20 cellular contexts compared by ENCODE assay signal in genomic region chr10:44005788-44006099, GRCh38.
A peak's percentile ranks its signal among the peaks of the same experiment; 100 is the strongest.
DNase-seq lines count a peak whose midpoint lies in the region; ATAC-seq, FAIRE-seq and TF ChIP-seq lines count a peak whose summit lies in the region.
"Had no signal": no experiment of that assay in that cellular context is flagged by ENCODE, and none has a peak within 500 bp of the region (broad histone marks: within the 10 kb centered on the region; RNA-seq: fewer than 3 reads in every experiment).

No MANE protein-coding gene starts in this region.

- WGBS in esophagus muscularis mucosa: 83% methylated on average over 11 of the region's 12 CpGs

- H3K36me3 ChIP-seq in esophagus muscularis mucosa: no peaks in the 10 kb centered on the region
- H3K36me3 ChIP-seq: BLaER1 treated with 17β-estradiol and CSF1 and Interleukin-3, amounts not matched to agents 10 nM and 100 nM had no signal

- TF ChIP-seq EP300 in esophagus muscularis mucosa (IDR thresholded peaks at IDR 0.05): no peak

- intact Hi-C loops in esophagus muscularis mucosa (cut with DNase I): no loop called here

- peak; percentile 40 for FAIRE-seq in urothelium cell line (lab: Jason Lieb, UNC)
- FAIRE-seq: A549, D721Med, G401.6, GM12891, GM19239 had no signal

- no peak overlapping the region for H3K4me3 ChIP-seq in esophagus muscularis mucosa
- H3K4me3 ChIP-seq: A549; BLaER1 treated with 17β-estradiol and CSF1 and Interleukin-3, amounts not matched to agents 10 nM and 100 nM had no signal

- ATAC-seq in GM21390 (IDR thresholded peaks at IDR 0.05; ENCODE audit: unreplicated experiment) (no peak), HG02884 (IDR thresholded peaks at IDR 0.05; ENCODE audit: unreplicated experiment) (no peak)
- ATAC-seq: A549; CD8-positive, alpha-beta T cell had no signal

- TF ChIP-seq CTCF in esophagus muscularis mucosa (IDR thresholded peaks at IDR 0.05): no peak

- peak; percentile 88 for DNase-seq in esophagus muscularis mucosa (ENCODE audit: extremely low spot score)
- DNase-seq in islet precursor cell: peak; percentile 18
- no peak for DNase-seq in urothelium cell line (ENCODE audit: low spot score)
- DNase-seq: 8988T; AML-193; Caco-2; Calu3; CD4-positive, alpha-beta T cell; CD8-positive, alpha-beta T cell; DMS79 treated with DMSO at 0.1 percent for 48 hours; GF-D8 had no signal

- no peak overlapping the region for H3K27ac ChIP-seq in esophagus muscularis mucosa (replicated peaks in 1 of 4)
- H3K27ac ChIP-seq: A549; BLaER1 treated with 17β-estradiol and CSF1 and Interleukin-3, amounts not matched to agents 10 nM and 100 nM; C4-2B had no signal

- peaks cover 0 to 11% (median 8%) of the 10 kb centered on the region in 4 donors for H3K4me1 ChIP-seq in esophagus muscularis mucosa
- H3K4me1 ChIP-seq: A549, Caco-2 had no signal

- no peaks in the 10 kb centered on the region for H3K27me3 ChIP-seq in esophagus muscularis mucosa
- H3K27me3 ChIP-seq: BLaER1 treated with 17β-estradiol and CSF1 and Interleukin-3, amounts not matched to agents 10 nM and 100 nM had no signal

- H3K9me3 ChIP-seq in esophagus muscularis mucosa: no peaks in the 10 kb centered on the region
- H3K9me3 ChIP-seq: A549, Caco-2 had no signal

- no peak for TF ChIP-seq POLR2A in esophagus muscularis mucosa (IDR thresholded peaks at IDR 0.05; ENCODE audit: low read depth)
